ENCODE assay signal across 8 cellular contexts in genomic region chr11:95705485-95706124, GRCh38.
DNase-seq lines count a peak whose midpoint lies in the region; TF ChIP-seq lines count a peak whose summit lies in the region.

No MANE protein-coding gene starts in this region.

- no peak overlapping the region for H3K18ac ChIP-seq in neuronal stem cell (ENCODE audit: low read length)

- H3K79me1 ChIP-seq in neuronal stem cell (ENCODE audit: low read depth, low read length) = no peaks in the 10 kb centered on the region

- H3K27me3 ChIP-seq in neuronal stem cell (ENCODE audit: control insufficient read depth in 3 of 3, insufficient read depth in 3 of 3, low read depth in 1 of 3, low read length in 3 of 3) (no peaks in the 10 kb centered on the region), stomach (no peaks in the 10 kb centered on the region)

- no peak overlapping the region for H2BK12ac ChIP-seq in neuronal stem cell (ENCODE audit: low read length)

- H3K36me3 Mint-ChIP-seq in activated T-helper 1 cell treated with anti-CD3 and anti-CD28 coated beads, Interleukin-12 subunit alpha, Interleukin-12 subunit beta, Interleukin-2, Interleukin-4 antibody, amounts not matched to agents 30 ng/mL and 10 ng/mL and 1 ng/mL, durations not matched to agents 14 hours and 24 hours and 36 hours (ENCODE audit: low read depth) = no peaks in the 10 kb centered on the region

- H3K27ac ChIP-seq in neuronal stem cell (replicated peaks; ENCODE audit: low read length) (no peak overlapping the region), stomach (peak overlapping the region in 4 of 5 donors; percentile 30 to 63 (median 53))

- H3K4me1 ChIP-seq in neuronal stem cell (ENCODE audit: control insufficient read depth in 2 of 2, insufficient read depth in 1 of 2, low read depth in 1 of 2, low read length in 2 of 2) (peaks cover 5 to 6% of the 10 kb centered on the region in 2 donors), stomach (peaks cover 12 to 47% (median 31%) of the 10 kb centered on the region in 4 donors)

- H3K4me2 ChIP-seq in neuronal stem cell (ENCODE audit: insufficient read depth, low read length, poor library complexity, severe bottlenecking) = no peak overlapping the region

- intact Hi-C loops in activated T-helper 1 cell treated with anti-CD3 and anti-CD28 coated beads, Interleukin-12 subunit alpha, Interleukin-12 subunit beta, Interleukin-2, Interleukin-4 antibody, amounts not matched to agents 30 ng/mL and 10 ng/mL and 1 ng/mL, durations not matched to agents 14 hours and 24 hours and 36 hours (cut with micrococcal nuclease) = loop anchor here (1.0 to 10.0 kb wide), 5 partner anchors 59 to 719 kb away; no protein-coding TSS in a partner anchor
- intact Hi-C loops in stomach (cut with DNase I; ENCODE audit: low total_unique reads) = loop anchor here (5.0 kb wide), 1 partner anchor 543 kb away; no protein-coding TSS in a partner anchor

- no peaks in the 10 kb centered on the region for H3K9me3 Mint-ChIP-seq in activated T-helper 1 cell treated with anti-CD3 and anti-CD28 coated beads, Interleukin-12 subunit alpha, Interleukin-12 subunit beta, Interleukin-2, Interleukin-4 antibody, amounts not matched to agents 30 ng/mL and 10 ng/mL and 1 ng/mL, durations not matched to agents 14 hours and 24 hours and 36 hours

- H2AFZ ChIP-seq in neuronal stem cell (ENCODE audit: low read length) = peak overlapping the region; percentile 69

- no peak overlapping the region for H3K14ac ChIP-seq in neuronal stem cell (ENCODE audit: low read length)

- no peak overlapping the region for H3K4ac ChIP-seq in neuronal stem cell (ENCODE audit: low read length)

- DNase-seq in Daoy (ENCODE audit: low read depth) = peak; percentile 77
- DNase-seq in H4 (ENCODE audit: low spot score) = peak; percentile 71
- DNase-seq in LNCaP clone FGC (ENCODE audit: low read depth) = peak; percentile 79
- peak; percentile 71 for DNase-seq in RKO (ENCODE audit: low spot score)
- DNase-seq in activated T-helper 1 cell treated with anti-CD3 and anti-CD28 coated beads, Interleukin-12 subunit alpha, Interleukin-12 subunit beta, Interleukin-2, Interleukin-4 antibody, amounts not matched to agents 30 ng/mL and 10 ng/mL and 1 ng/mL, durations not matched to agents 14 hours and 24 hours and 36 hours (ENCODE audit: low spot score) = peak; percentile 77
- peak; percentile 91 for DNase-seq in fibroblast of pulmonary artery (ENCODE audit: low read depth)
- DNase-seq in neuronal stem cell (ENCODE audit: low spot score) = peak; percentile 84
- peak; percentile 85 for DNase-seq in stomach

- H3K4me3 ChIP-seq in LNCaP clone FGC (ENCODE audit: low read depth, low read length) (no peak overlapping the region), fibroblast of pulmonary artery (replicated peaks; ENCODE audit: low read depth, low read length) (no peak overlapping the region), neuronal stem cell (ENCODE audit: low read length in 2 of 2) (no peak overlapping the region), stomach (no peak overlapping the region)

- H4K91ac ChIP-seq in neuronal stem cell (ENCODE audit: low read depth, low read length, poor library complexity) = no peak overlapping the region

- no peak overlapping the region for H2BK15ac ChIP-seq in neuronal stem cell (ENCODE audit: low read length)

- H4K8ac ChIP-seq in neuronal stem cell (ENCODE audit: low read depth, low read length) = no peak overlapping the region

- H3K23ac ChIP-seq in neuronal stem cell (ENCODE audit: low read depth, low read length, poor library complexity) = no peak overlapping the region

- no peak overlapping the region for H3K27ac Mint-ChIP-seq in activated T-helper 1 cell treated with anti-CD3 and anti-CD28 coated beads, Interleukin-12 subunit alpha, Interleukin-12 subunit beta, Interleukin-2, Interleukin-4 antibody, amounts not matched to agents 30 ng/mL and 10 ng/mL and 1 ng/mL, durations not matched to agents 14 hours and 24 hours and 36 hours

- peak; percentile 90 for TF ChIP-seq CTCF in LNCaP clone FGC (IDR thresholded peaks at IDR 0.05; ENCODE audit: control insufficient read depth, extremely low read depth, insufficient read depth)
- peak; percentile 97 for TF ChIP-seq CTCF in fibroblast of pulmonary artery (IDR thresholded peaks at IDR 0.05; ENCODE audit: low read length, missing control alignments)
- peak in 5 of 7 experiments; percentile 72 to 91 (median 85) for TF ChIP-seq CTCF in stomach (IDR thresholded peaks at IDR 0.05)

- H2BK120ac ChIP-seq in neuronal stem cell (ENCODE audit: low read depth, low read length) = no peak overlapping the region

- H3K9me3 ChIP-seq in neuronal stem cell (replicated peaks in 1 of 2; ENCODE audit: control insufficient read depth in 2 of 2, insufficient read depth in 1 of 2, low read depth in 1 of 2, low read length in 2 of 2) (no peaks in the 10 kb centered on the region), stomach (no peaks in the 10 kb centered on the region)

- H3K27me3 Mint-ChIP-seq in activated T-helper 1 cell treated with anti-CD3 and anti-CD28 coated beads, Interleukin-12 subunit alpha, Interleukin-12 subunit beta, Interleukin-2, Interleukin-4 antibody, amounts not matched to agents 30 ng/mL and 10 ng/mL and 1 ng/mL, durations not matched to agents 14 hours and 24 hours and 36 hours (ENCODE audit: insufficient read depth) = peaks cover 3% of the 10 kb centered on the region

- H2AK5ac ChIP-seq in neuronal stem cell (ENCODE audit: low read depth, low read length) = no peak overlapping the region

- no peak for TF ChIP-seq EP300 in stomach (IDR thresholded peaks at IDR 0.05)

- H3K4me3 Mint-ChIP-seq in activated T-helper 1 cell treated with anti-CD3 and anti-CD28 coated beads, Interleukin-12 subunit alpha, Interleukin-12 subunit beta, Interleukin-2, Interleukin-4 antibody, amounts not matched to agents 30 ng/mL and 10 ng/mL and 1 ng/mL, durations not matched to agents 14 hours and 24 hours and 36 hours = no peak overlapping the region

- H3K4me1 Mint-ChIP-seq in activated T-helper 1 cell treated with anti-CD3 and anti-CD28 coated beads, Interleukin-12 subunit alpha, Interleukin-12 subunit beta, Interleukin-2, Interleukin-4 antibody, amounts not matched to agents 30 ng/mL and 10 ng/mL and 1 ng/mL, durations not matched to agents 14 hours and 24 hours and 36 hours (ENCODE audit: low read depth) = peaks cover 17% of the 10 kb centered on the region

- TF ChIP-seq POLR2A in stomach (IDR thresholded peaks at IDR 0.05) = no peak

- H3K36me3 ChIP-seq in neuronal stem cell (replicated peaks in 1 of 2; ENCODE audit: control insufficient read depth in 2 of 2, insufficient read depth in 2 of 2, low read length in 2 of 2) = no peaks in the 10 kb centered on the region
- no peaks in the 10 kb centered on the region for H3K36me3 ChIP-seq in stomach

- WGBS in neuronal stem cell (ENCODE audit: extremely low coverage in 2 of 2, insufficient read length in 2 of 2, insufficient replicate concordance in 1 of 2), 2 donors = no CpG with 5 or more reads among the region's 10 CpGs
- 8 to 12% (median 10%) methylated on average over 10 of the region's 10 CpGs for WGBS in stomach, 5 donors

- H3K9ac ChIP-seq in neuronal stem cell (ENCODE audit: low read depth, low read length, poor library complexity) = no peak overlapping the region

- no peak overlapping the region for H2BK5ac ChIP-seq in neuronal stem cell (ENCODE audit: low read length)
